In genomic region chr22:46055851-46056168, GRCh38 we compare ENCODE assay signal across 9 cellular contexts.
DNase-seq lines count a peak whose midpoint lies in the region; ATAC-seq, FAIRE-seq and TF ChIP-seq lines count a peak whose summit lies in the region.
"Had no signal": no experiment of that assay in that cellular context is flagged by ENCODE, and none has a peak within 500 bp of the region (broad histone marks: within the 10 kb centered on the region; RNA-seq: fewer than 3 reads in every experiment).

No MANE protein-coding gene starts in this region.

- H3K9ac ChIP-seq in kidney (ENCODE audit: low read length in 2 of 2) = peak overlapping the region; percentile 85 to 86
- H3K9ac ChIP-seq in trophoblast cell (ENCODE audit: low read length) = no peak overlapping the region

- H2BK5ac ChIP-seq in trophoblast cell (ENCODE audit: low read depth, low read length, poor library complexity) = no peak overlapping the region

- H3K9me3 Mint-ChIP-seq in activated T-helper 2 cell treated with anti-CD3 and anti-CD28 coated beads, Interferon-gamma antibody, Interleukin-2, Interleukin-4, amounts not matched to agents 10 μg/mL and 5 μg/mL and 100 μg/mL, durations not matched to agents 14 hours and 24 hours and 36 hours = no peaks in the 10 kb centered on the region

- no peak overlapping the region for H4K8ac ChIP-seq in trophoblast cell (ENCODE audit: low read depth, low read length)

- no peaks in the 10 kb centered on the region for H3K27me3 ChIP-seq in thoracic aorta (replicated peaks; ENCODE audit: insufficient read depth)
- peaks cover 3% of the 10 kb centered on the region for H3K27me3 ChIP-seq in trophoblast cell (ENCODE audit: insufficient read depth, low read length)

- WGBS in trophoblast cell (ENCODE audit: extremely low coverage, insufficient coverage, insufficient read length) = no CpG with 5 or more reads among the region's 8 CpGs

- no peak overlapping the region for H3K4ac ChIP-seq in trophoblast cell (ENCODE audit: low read depth, low read length)

- H2BK12ac ChIP-seq in trophoblast cell (ENCODE audit: low read length) = no peak overlapping the region

- no peaks in the 10 kb centered on the region for H3K27me3 Mint-ChIP-seq in activated T-helper 2 cell treated with anti-CD3 and anti-CD28 coated beads, Interferon-gamma antibody, Interleukin-2, Interleukin-4, amounts not matched to agents 10 μg/mL and 5 μg/mL and 100 μg/mL, durations not matched to agents 14 hours and 24 hours and 36 hours (ENCODE audit: low read depth)

- no peak overlapping the region for H2AFZ ChIP-seq in trophoblast cell (ENCODE audit: insufficient read depth, low read length, poor library complexity)

- no peak overlapping the region for H3K18ac ChIP-seq in trophoblast cell (ENCODE audit: low read length)

- H3K9me3 ChIP-seq in kidney (ENCODE audit: control insufficient read depth in 1 of 2, low read length in 2 of 2) (no peaks in the 10 kb centered on the region), thoracic aorta (no peaks in the 10 kb centered on the region), trophoblast cell (ENCODE audit: insufficient read depth, low read depth, low read length) (no peaks in the 10 kb centered on the region)

- H4K91ac ChIP-seq in trophoblast cell (ENCODE audit: low read depth, low read length) = no peak overlapping the region

- no peak overlapping the region for H2BK120ac ChIP-seq in trophoblast cell (ENCODE audit: insufficient read depth, low read length, poor library complexity)

- H3K27ac ChIP-seq in kidney (ENCODE audit: low read depth in 2 of 2, low read length in 2 of 2) = peak overlapping the region; percentile 95 to 98
- H3K27ac ChIP-seq in thoracic aorta = peak overlapping the region; percentile 83 to 97
- H3K27ac ChIP-seq in trophoblast cell (ENCODE audit: low read depth, low read length) = no peak overlapping the region

- no peaks in the 10 kb centered on the region for H3K36me3 ChIP-seq in kidney (ENCODE audit: control insufficient read depth in 1 of 2, insufficient read depth in 2 of 2, low read length in 2 of 2)
- no peaks in the 10 kb centered on the region for H3K36me3 ChIP-seq in thoracic aorta
- H3K36me3 ChIP-seq in trophoblast cell (ENCODE audit: control insufficient read depth in 1 of 2, insufficient read depth in 2 of 2, low read length in 2 of 2) = no peaks in the 10 kb centered on the region

- peaks cover 53 to 57% of the 10 kb centered on the region in 2 donors for H3K4me1 ChIP-seq in kidney (ENCODE audit: control insufficient read depth in 1 of 2, insufficient read depth in 1 of 2, low read depth in 1 of 2, low read length in 2 of 2)
- peaks cover 32 to 83% of the 10 kb centered on the region in 2 donors for H3K4me1 ChIP-seq in thoracic aorta (ENCODE audit: control insufficient read depth in 1 of 2, low read depth in 2 of 2)
- H3K4me1 ChIP-seq in trophoblast cell (ENCODE audit: control insufficient read depth in 1 of 2, insufficient read depth in 2 of 2, low read length in 2 of 2) = no peaks in the 10 kb centered on the region

- H3K27ac Mint-ChIP-seq in activated T-helper 2 cell treated with anti-CD3 and anti-CD28 coated beads, Interferon-gamma antibody, Interleukin-2, Interleukin-4, amounts not matched to agents 10 μg/mL and 5 μg/mL and 100 μg/mL, durations not matched to agents 14 hours and 24 hours and 36 hours = peak overlapping the region; percentile 95

- H3K4me3 ChIP-seq in kidney (ENCODE audit: low read length in 2 of 2) (peak overlapping the region; percentile 43 to 53), thoracic aorta (peak overlapping the region; percentile 80), trophoblast cell (ENCODE audit: low read depth, low read length) (no peak overlapping the region)

- no peak overlapping the region for H3K4me2 ChIP-seq in trophoblast cell (ENCODE audit: low read length)

- H3K4me1 Mint-ChIP-seq in activated T-helper 2 cell treated with anti-CD3 and anti-CD28 coated beads, Interferon-gamma antibody, Interleukin-2, Interleukin-4, amounts not matched to agents 10 μg/mL and 5 μg/mL and 100 μg/mL, durations not matched to agents 14 hours and 24 hours and 36 hours (ENCODE audit: low read depth) = peaks cover 35% of the 10 kb centered on the region

- H3K79me2 ChIP-seq in trophoblast cell (ENCODE audit: control insufficient read depth, insufficient read depth, low read length, poor library complexity) = no peaks in the 10 kb centered on the region

- no peak for TF ChIP-seq CTCF in kidney (IDR thresholded peaks at IDR 0.05; ENCODE audit: borderline replicate concordance, extremely low read depth, insufficient read depth)
- no peak for TF ChIP-seq CTCF in thoracic aorta (IDR thresholded peaks at IDR 0.05)

- DNase-seq in activated effector memory CD4-positive, alpha-beta T cell treated with anti-CD3 and anti-CD28 coated beads, Interleukin-2, amount 50 U/mL, for 16 hours = peak; percentile 57
- DNase-seq in activated effector memory CD4-positive, alpha-beta T cell treated with Interleukin-2 at 50 U/mL for 16 hours = no peak
- DNase-seq in activated T-helper 2 cell treated with anti-CD3 and anti-CD28 coated beads, Interferon-gamma antibody, Interleukin-2, Interleukin-4, amounts not matched to agents 10 μg/mL and 5 μg/mL and 100 μg/mL, durations not matched to agents 14 hours and 24 hours and 36 hours (ENCODE audit: low spot score) = no peak
- DNase-seq in kidney = peak; percentile 43
- DNase-seq in thoracic aorta (ENCODE audit: low spot score) = no peak
- DNase-seq in KG1 (lab: John Stamatoyannopoulos, UW) = no peak
- DNase-seq in trophoblast cell = no peak
- DNase-seq: NCI-H1436 treated with DMSO at 0.1 percent for 48 hours had no signal

- H3K23ac ChIP-seq in trophoblast cell (ENCODE audit: low read length) = no peak overlapping the region

- no peak overlapping the region for H3K14ac ChIP-seq in trophoblast cell (ENCODE audit: low read length)

- intact Hi-C loops in activated T-helper 2 cell treated with anti-CD3 and anti-CD28 coated beads, Interferon-gamma antibody, Interleukin-2, Interleukin-4, amounts not matched to agents 10 μg/mL and 5 μg/mL and 100 μg/mL, durations not matched to agents 14 hours and 24 hours and 36 hours (cut with micrococcal nuclease) = loop anchor here (2.0 kb wide), 1 partner anchor 17 kb away; no protein-coding TSS in a partner anchor
- intact Hi-C loops in kidney (cut with DNase I) = no loop called here

- ATAC-seq in thoracic aorta (ENCODE audit: insufficient number of reproducible peaks, low FRiP score, low read depth) (no peak), GM21381 (IDR thresholded peaks at IDR 0.05; ENCODE audit: unreplicated experiment) (no peak)

- H3K36me3 Mint-ChIP-seq in activated T-helper 2 cell treated with anti-CD3 and anti-CD28 coated beads, Interferon-gamma antibody, Interleukin-2, Interleukin-4, amounts not matched to agents 10 μg/mL and 5 μg/mL and 100 μg/mL, durations not matched to agents 14 hours and 24 hours and 36 hours (ENCODE audit: low read depth) = peaks cover 2% of the 10 kb centered on the region

- no peak overlapping the region for H4K12ac ChIP-seq in trophoblast cell (ENCODE audit: low read depth, low read length)

- H3K4me3 Mint-ChIP-seq in activated T-helper 2 cell treated with anti-CD3 and anti-CD28 coated beads, Interferon-gamma antibody, Interleukin-2, Interleukin-4, amounts not matched to agents 10 μg/mL and 5 μg/mL and 100 μg/mL, durations not matched to agents 14 hours and 24 hours and 36 hours (ENCODE audit: low read depth) = no peak overlapping the region

- no peak for FAIRE-seq in kidney (lab: Jason Lieb, UNC)

- no peak overlapping the region for H2AK5ac ChIP-seq in trophoblast cell (ENCODE audit: low read length)

- H3K79me1 ChIP-seq in trophoblast cell (ENCODE audit: low read length) = no peaks in the 10 kb centered on the region

Comparison
In these comparisons a context has a peak if more than half of its experiments do, and no peak if none do; other contexts are left out.
1. DNase-seq: peak in activated effector memory CD4-positive, alpha-beta T cell treated with anti-CD3 and anti-CD28 coated beads, Interleukin-2, amount 50 U/mL, for 16 hours (single experiment) and kidney (single experiment); none in activated effector memory CD4-positive, alpha-beta T cell treated with Interleukin-2 at 50 U/mL for 16 hours (single experiment), activated T-helper 2 cell treated with anti-CD3 and anti-CD28 coated beads, Interferon-gamma antibody, Interleukin-2, Interleukin-4, amounts not matched to agents 10 μg/mL and 5 μg/mL and 100 μg/mL, durations not matched to agents 14 hours and 24 hours and 36 hours (single experiment), thoracic aorta (single experiment), KG1 (single experiment) and trophoblast cell (0 of 2).